In genomic region chr5:129378961-129379360, GRCh38 we compare ENCODE assay signal across 35 cellular contexts.
"Had no signal": no experiment of that assay in that cellular context is flagged by ENCODE, and none has a peak within 500 bp of the region (broad histone marks: within the 10 kb centered on the region; RNA-seq: fewer than 3 reads in every experiment).

No MANE protein-coding gene starts in this region.

- H3K27me3 ChIP-seq: ascending aorta, cardiac muscle cell had no signal

- H3K4me3 Mint-ChIP-seq: activated CD4-positive, alpha-beta memory T cell treated with anti-CD3 and anti-CD28 coated beads, Interleukin-2, amount 10 ng/mL, durations not matched to agents 7 days and 5 days; activated CD8-positive, alpha-beta memory T cell treated with anti-CD3 and anti-CD28 coated beads, Interleukin-2, amount 10 ng/mL, durations not matched to agents 7 days and 5 days; activated naive CD8-positive, alpha-beta T cell treated with anti-CD3 and anti-CD28 coated beads for 36 hours; activated T-helper 17 cell treated with anti-CD3 and anti-CD28 coated beads, Interleukin-2, amount 50 U/mL, for 72 hours; central memory CD8-positive, alpha-beta T cell had no signal

- H3K4me1 ChIP-seq: ascending aorta had no signal

- H3K27ac ChIP-seq: ascending aorta, WERI-Rb-1 had no signal

- H3K9me3 ChIP-seq: ascending aorta had no signal

- H3K4me1 Mint-ChIP-seq: activated CD4-positive, alpha-beta memory T cell treated with anti-CD3 and anti-CD28 coated beads, Interleukin-2, amount 10 ng/mL, durations not matched to agents 7 days and 5 days; activated CD8-positive, alpha-beta memory T cell treated with anti-CD3 and anti-CD28 coated beads, Interleukin-2, amount 10 ng/mL, durations not matched to agents 7 days and 5 days; activated naive CD8-positive, alpha-beta T cell treated with anti-CD3 and anti-CD28 coated beads for 36 hours; activated T-helper 17 cell treated with anti-CD3 and anti-CD28 coated beads, Interleukin-2, amount 50 U/mL, for 72 hours; central memory CD8-positive, alpha-beta T cell had no signal

- H3K36me3 Mint-ChIP-seq: activated CD8-positive, alpha-beta memory T cell treated with anti-CD3 and anti-CD28 coated beads, Interleukin-2, amount 10 ng/mL, durations not matched to agents 7 days and 5 days; activated naive CD8-positive, alpha-beta T cell treated with anti-CD3 and anti-CD28 coated beads for 36 hours had no signal

- ATAC-seq: activated CD8-positive, alpha-beta memory T cell treated with anti-CD3 and anti-CD28 coated beads, Interleukin-2, amount 10 ng/mL, durations not matched to agents 7 days and 5 days; activated T-helper 17 cell treated with anti-CD3 and anti-CD28 coated beads, Interleukin-2, amount 50 U/mL, for 72 hours had no signal

- H3K27me3 Mint-ChIP-seq: activated CD4-positive, alpha-beta memory T cell treated with anti-CD3 and anti-CD28 coated beads, Interleukin-2, amount 10 ng/mL, durations not matched to agents 7 days and 5 days; activated CD8-positive, alpha-beta memory T cell treated with anti-CD3 and anti-CD28 coated beads, Interleukin-2, amount 10 ng/mL, durations not matched to agents 7 days and 5 days; activated naive CD8-positive, alpha-beta T cell treated with anti-CD3 and anti-CD28 coated beads for 36 hours; activated T-helper 17 cell treated with anti-CD3 and anti-CD28 coated beads, Interleukin-2, amount 50 U/mL, for 72 hours; central memory CD8-positive, alpha-beta T cell had no signal

- H3K4me3 ChIP-seq: ascending aorta, cardiac muscle cell had no signal

- H3K27ac Mint-ChIP-seq: activated CD4-positive, alpha-beta memory T cell treated with anti-CD3 and anti-CD28 coated beads, Interleukin-2, amount 10 ng/mL, durations not matched to agents 7 days and 5 days; activated CD8-positive, alpha-beta memory T cell treated with anti-CD3 and anti-CD28 coated beads, Interleukin-2, amount 10 ng/mL, durations not matched to agents 7 days and 5 days; activated naive CD8-positive, alpha-beta T cell treated with anti-CD3 and anti-CD28 coated beads for 36 hours; activated T-helper 17 cell treated with anti-CD3 and anti-CD28 coated beads, Interleukin-2, amount 50 U/mL, for 72 hours had no signal

- H3K9me3 Mint-ChIP-seq: activated CD4-positive, alpha-beta memory T cell treated with anti-CD3 and anti-CD28 coated beads, Interleukin-2, amount 10 ng/mL, durations not matched to agents 7 days and 5 days; activated naive CD8-positive, alpha-beta T cell treated with anti-CD3 and anti-CD28 coated beads for 36 hours; activated T-helper 17 cell treated with anti-CD3 and anti-CD28 coated beads, Interleukin-2, amount 50 U/mL, for 72 hours had no signal

- H3K36me3 ChIP-seq: ascending aorta, cardiac muscle cell, WERI-Rb-1 had no signal

- DNase-seq: activated CD4-positive, alpha-beta memory T cell treated with anti-CD3 and anti-CD28 coated beads, Interleukin-2, amount 10 ng/mL, durations not matched to agents 7 days and 5 days; activated CD4-positive, alpha-beta T cell treated with anti-CD3 and anti-CD28 coated beads for 1 hour; activated CD4-positive, alpha-beta T cell treated with anti-CD3 and anti-CD28 coated beads for 48 hours; activated CD4-positive, CD25-positive, alpha-beta regulatory T cell; activated CD8-positive, alpha-beta memory T cell treated with anti-CD3 and anti-CD28 coated beads for 24 hours; activated CD8-positive, alpha-beta memory T cell treated with anti-CD3 and anti-CD28 coated beads, Interleukin-2, amount 10 ng/mL, durations not matched to agents 7 days and 5 days; activated CD8-positive, alpha-beta memory T cell treated with anti-CD3 and anti-CD28 coated beads, Interleukin-2, amount 50 U/mL, for 48 hours; activated effector memory CD4-positive, alpha-beta T cell treated with anti-CD3 and anti-CD28 coated beads, Interleukin-2, amount 50 U/mL, for 16 hours; activated naive CD4-positive, alpha-beta T cell; activated naive CD4-positive, alpha-beta T cell treated with anti-CD3 and anti-CD28 coated beads, Interleukin-2, amount 50 U/mL, for 16 hours; activated naive CD8-positive, alpha-beta T cell treated with anti-CD3 and anti-CD28 coated beads for 36 hours; activated T-cell treated with anti-CD3 and anti-CD28 coated beads, Interleukin-2, amount 50 U/mL, for 48 hours; amniotic stem cell; KBM-7; NCI-H1048; NCI-H1105 treated with DMSO at 0.1 percent for 48 hours; NCI-H1436; NCI-H1694; NCI-H1930; NCI-H2081 treated with DMSO at 0.1 percent for 48 hours; NCI-H226; NCI-H446 treated with DMSO at 0.1 percent for 48 hours; NCI-H524; NCI-H69; NCI-H82; NK-92 treated with Interleukin-12 subunit alpha and Interleukin-12 subunit beta, amount 100 ng/mL, for 24 hours; Right ventricle myocardium superior; T-helper 1 cell; T-helper 2 cell; T-helper 9 cell; WERI-Rb-1 had no signal
